9 cellular contexts compared by ENCODE assay signal in genomic region chr3:10992017-10992945, GRCh38. TPM values are rescaled to one million over a fixed set of nuclear protein-coding genes. Genes with fewer than 3 reads are reported as not detected.
A peak's percentile ranks its signal among the peaks of the same experiment; 100 is the strongest.
DNase-seq lines count a peak whose midpoint lies in the region; ATAC-seq, FAIRE-seq and TF ChIP-seq lines count a peak whose summit lies in the region.
"Had no signal": no experiment of that assay in that cellular context is flagged by ENCODE, and none has a peak within 500 bp of the region (broad histone marks: within the 10 kb centered on the region; RNA-seq: fewer than 3 reads in every experiment).

SLC6A1 (plus strand) TSS chr3:10992748; CDS start chr3:11017212, 24,464 bp downstream.

- peaks cover 76% of the 10 kb centered on the region for H3K27me3 ChIP-seq in astrocyte (ENCODE audit: insufficient read depth, low read length)

- H3K36me3 Mint-ChIP-seq in IgD-negative memory B cell = no peaks in the 10 kb centered on the region
- peaks cover 6% of the 10 kb centered on the region for H3K36me3 Mint-ChIP-seq in astrocyte (ENCODE audit: low read depth, unreplicated experiment)
- no peaks in the 10 kb centered on the region for H3K36me3 Mint-ChIP-seq in stimulated activated naive B cell treated with anti-CD40 and anti-IgM and Interleukin-4, amounts not matched to agents 10 μg/mL and 1 μg/mL and 100 μg/mL, for 72 hours

- TF ChIP-seq CTCF in astrocyte (IDR thresholded peaks at IDR 0.05; ENCODE audit: insufficient read depth, low read depth, low read length) = no peak

- H3K9me3 ChIP-seq in astrocyte (ENCODE audit: insufficient read depth, low read depth, low read length) = no peaks in the 10 kb centered on the region

- H4K20me1 ChIP-seq in astrocyte (ENCODE audit: insufficient read depth, low read length) = no peaks in the 10 kb centered on the region

- peak within 1 kb of the TSS; percentile 67 for H2AFZ ChIP-seq in astrocyte (ENCODE audit: low read depth, low read length)

- peak within 1 kb of the TSS; percentile 85 for H3K4me2 ChIP-seq in astrocyte (ENCODE audit: low read length)

- no peaks in the 10 kb centered on the region for H3K79me2 ChIP-seq in astrocyte (ENCODE audit: insufficient read depth, low read length)

- no peak for ATAC-seq in stimulated activated naive B cell treated with anti-CD40 and anti-IgM and Interleukin-4, amounts not matched to agents 10 μg/mL and 1 μg/mL and 100 μg/mL, for 72 hours (replicated peaks)
- no peak for ATAC-seq in HG02840 (IDR thresholded peaks at IDR 0.05; ENCODE audit: low FRiP score, unreplicated experiment)
- no peak for ATAC-seq in HG03139 (IDR thresholded peaks at IDR 0.05; ENCODE audit: unreplicated experiment)

- H3K4me1 Mint-ChIP-seq in IgD-negative memory B cell (peaks cover 0 to 4% (median 2%) of the 10 kb centered on the region in 3 donors), astrocyte (ENCODE audit: low read depth, unreplicated experiment) (no peaks in the 10 kb centered on the region)
- peaks cover 6 to 7% of the 10 kb centered on the region in 2 donors for H3K4me1 Mint-ChIP-seq in stimulated activated naive B cell treated with anti-CD40 and anti-IgM and Interleukin-4, amounts not matched to agents 10 μg/mL and 1 μg/mL and 100 μg/mL, for 72 hours

- H3K36me3 ChIP-seq in astrocyte (ENCODE audit: insufficient read depth, low read length) = no peaks in the 10 kb centered on the region

- H3K27ac Mint-ChIP-seq in IgD-negative memory B cell (peak within 1 kb of the TSS in 1 of 3 donors; percentile 50), astrocyte (ENCODE audit: unreplicated experiment) (peak within 1 kb of the TSS; percentile 20)
- H3K27ac Mint-ChIP-seq in stimulated activated naive B cell treated with anti-CD40 and anti-IgM and Interleukin-4, amounts not matched to agents 10 μg/mL and 1 μg/mL and 100 μg/mL, for 72 hours = no peak within 1 kb of the TSS

- peak within 1 kb of the TSS; percentile 37 for H3K9ac ChIP-seq in astrocyte (ENCODE audit: low read length)

- H3K4me3 Mint-ChIP-seq in IgD-negative memory B cell (peak within 1 kb of the TSS in 3 of 4 donors; percentile 2 to 30 (median 30)), astrocyte (ENCODE audit: unreplicated experiment) (peak within 1 kb of the TSS; percentile 81)
- peak within 1 kb of the TSS; percentile 58 to 71 for H3K4me3 Mint-ChIP-seq in stimulated activated naive B cell treated with anti-CD40 and anti-IgM and Interleukin-4, amounts not matched to agents 10 μg/mL and 1 μg/mL and 100 μg/mL, for 72 hours

- no peak for FAIRE-seq in astrocyte (lab: Jason Lieb, UNC)
- FAIRE-seq: endothelial cell of umbilical vein had no signal

- H3K9me3 Mint-ChIP-seq in IgD-negative memory B cell = peaks cover 0 to 10% (median 0%) of the 10 kb centered on the region in 3 donors
- peaks cover 4% of the 10 kb centered on the region for H3K9me3 Mint-ChIP-seq in astrocyte (ENCODE audit: unreplicated experiment)
- peaks cover 0 to 5% of the 10 kb centered on the region in 2 donors for H3K9me3 Mint-ChIP-seq in stimulated activated naive B cell treated with anti-CD40 and anti-IgM and Interleukin-4, amounts not matched to agents 10 μg/mL and 1 μg/mL and 100 μg/mL, for 72 hours

- peaks cover 3% of the 10 kb centered on the region for H3K4me1 ChIP-seq in astrocyte (ENCODE audit: insufficient read depth, low read length)

- H3K4me3 ChIP-seq in astrocyte (ENCODE audit: insufficient read depth, low read depth, low read length) = peak within 1 kb of the TSS; percentile 15

- no peak within 1 kb of the TSS for H3K27ac ChIP-seq in astrocyte (ENCODE audit: low read depth, low read length)

- H3K27me3 Mint-ChIP-seq in IgD-negative memory B cell = peaks cover 52% of the 10 kb centered on the region
- H3K27me3 Mint-ChIP-seq in astrocyte (ENCODE audit: low read depth, unreplicated experiment) = peaks cover 84% of the 10 kb centered on the region
- peaks cover 55 to 82% of the 10 kb centered on the region in 2 donors for H3K27me3 Mint-ChIP-seq in stimulated activated naive B cell treated with anti-CD40 and anti-IgM and Interleukin-4, amounts not matched to agents 10 μg/mL and 1 μg/mL and 100 μg/mL, for 72 hours

- DNase-seq in astrocyte (ENCODE audit: low read depth) = no peak
- peak; percentile 77 for DNase-seq in islet precursor cell
- DNase-seq in stimulated activated naive B cell treated with anti-CD40 and anti-IgM and Interleukin-4, amounts not matched to agents 10 μg/mL and 1 μg/mL and 100 μg/mL, for 72 hours = no peak
- no peak for DNase-seq in LoVo (ENCODE audit: low spot score)
- no peak for DNase-seq in stimulated activated naive CD4-positive, alpha-beta T cell (lab: John Stamatoyannopoulos, UW)

RNA-seq across cellular contexts. Expression of gene SLC6A1, which starts in this region (rescaled TPM):
- not detected for polyA plus RNA-seq in IgD-negative memory B cell
- total RNA-seq in astrocyte = 0.30 and 0.46 TPM in 2 replicates
- total RNA-seq: endothelial cell of umbilical vein had no signal
- polyA plus RNA-seq: endothelial cell of umbilical vein had no signal

Comparison
In these comparisons a context has a peak if more than half of its experiments do, and no peak if none do; other contexts are left out.
1. H3K4me3 Mint-ChIP-seq: peak in every context shown above with its lines; median percentile 81 in astrocyte; 64 in stimulated activated naive B cell treated with anti-CD40 and anti-IgM and Interleukin-4, amounts not matched to agents 10 μg/mL and 1 μg/mL and 100 μg/mL, for 72 hours; 30 in IgD-negative memory B cell.